8 cellular contexts compared by ENCODE assay signal in the genomic region with DNA sequence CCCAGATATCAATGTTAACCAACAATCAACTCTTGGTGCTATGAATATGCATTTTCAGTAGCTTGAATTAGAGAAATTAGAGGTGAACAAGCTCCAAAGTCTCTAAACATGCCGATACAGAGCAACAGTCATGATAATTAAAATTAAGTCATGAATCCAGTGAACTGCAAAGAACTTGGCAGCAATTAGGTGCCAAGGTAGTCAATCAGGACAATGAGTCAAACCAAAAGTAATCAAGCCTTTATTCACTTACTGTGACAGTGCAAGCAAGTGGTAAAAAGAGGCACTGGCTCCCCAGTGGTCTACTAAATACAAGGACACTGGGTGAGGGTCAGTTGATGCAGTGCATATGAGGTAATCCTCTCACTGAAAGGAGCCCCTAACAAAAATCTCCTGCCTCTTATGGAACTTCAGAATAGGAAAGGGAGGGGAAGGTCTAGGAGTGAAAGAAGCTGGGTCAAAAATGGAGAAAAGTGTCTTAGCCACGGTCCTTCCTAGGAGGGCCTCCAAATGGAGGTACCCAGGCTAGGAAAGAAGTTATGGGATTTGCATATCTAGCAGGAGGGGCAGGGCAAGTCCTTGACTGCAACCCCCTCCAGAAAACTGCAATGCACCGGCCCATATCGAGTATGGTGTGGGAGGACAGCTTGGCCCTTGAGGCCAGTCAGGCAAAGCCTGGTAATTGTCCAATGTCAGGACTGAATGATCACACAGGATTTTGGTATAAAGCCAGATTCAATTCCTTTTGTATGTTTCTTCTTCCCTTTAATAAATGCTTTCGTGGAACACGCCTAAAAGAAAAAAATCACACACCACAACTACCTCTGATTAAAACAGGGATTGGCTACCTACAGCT. TPM values are rescaled to one million over a fixed set of nuclear protein-coding genes. Genes with fewer than 3 reads are reported as not detected.
DNase-seq lines count a peak whose midpoint lies in the region; ATAC-seq and TF ChIP-seq lines count a peak whose summit lies in the region.

No MANE protein-coding gene starts in this region.

- H3K27ac ChIP-seq in OCI-LY7 (ENCODE audit: low read depth, low read length, poor library complexity, severe bottlenecking) (no peak overlapping the region), epithelial cell of prostate (peak overlapping the region; percentile 88), ovary (no peak overlapping the region)

- peak; percentile 3 for DNase-seq in EL
- no peak for DNase-seq in OCI-LY7 (ENCODE audit: low spot score)
- no peak for DNase-seq in epithelial cell of prostate (ENCODE audit: low read depth, low spot score)
- DNase-seq in ovary: no peak
- DNase-seq in NCI-H1694 (lab: John Stamatoyannopoulos, UW): no peak
- no peak for DNase-seq in stimulated activated CD4-positive, alpha-beta T cell treated with anti-CD3 and anti-CD28 coated beads, Interleukin-1b, Interleukin-23, amount 100 ng/mL, for 48 hours

- no peaks in the 10 kb centered on the region for H3K9me2 ChIP-seq in OCI-LY7 (ENCODE audit: insufficient read depth, low read length)

- peaks cover 49% of the 10 kb centered on the region for H3K36me3 ChIP-seq in OCI-LY7 (ENCODE audit: insufficient read depth, low read length)
- no peaks in the 10 kb centered on the region for H3K36me3 ChIP-seq in ovary

- CTCF ChIA-PET in OCI-LY7 (lab: Charles Lee; ENCODE audit: unreplicated experiment): no interaction called here

- ATAC-seq in GM21576 (IDR thresholded peaks at IDR 0.05; ENCODE audit: unreplicated experiment) (no peak), GM19324 (IDR thresholded peaks at IDR 0.05; ENCODE audit: low FRiP score, unreplicated experiment) (no peak)

- H3K4me2 ChIP-seq in OCI-LY7 (ENCODE audit: low read length): peak overlapping the region; percentile 99

- no peak overlapping the region for H2AFZ ChIP-seq in OCI-LY7 (ENCODE audit: low read length)

- POLR2A ChIA-PET in OCI-LY7 (lab: Charles Lee): interaction anchor here (1.0 to 4.3 kb wide), 3 partner anchors 9 to 17 kb away, joined by 4 to 39 read pairs (median 12); partner anchors contain the start of gene AQR

- peak overlapping the region; percentile 98 for H3K4me3 ChIP-seq in OCI-LY7 (ENCODE audit: low read depth, low read length, poor library complexity, severe bottlenecking)
- peak overlapping the region; percentile 55 for H3K4me3 ChIP-seq in ovary

- TF ChIP-seq EP300 in ovary (IDR thresholded peaks at IDR 0.05): no peak

- peaks cover 34% of the 10 kb centered on the region for H3K4me1 ChIP-seq in OCI-LY7 (ENCODE audit: insufficient read depth, low read length, poor library complexity, severe bottlenecking)
- H3K4me1 ChIP-seq in ovary (ENCODE audit: insufficient read depth): peaks cover 10% of the 10 kb centered on the region

- no peak for TF ChIP-seq POLR2A in ovary (IDR thresholded peaks at IDR 0.05)

- intact Hi-C loops in OCI-LY7 (cut with micrococcal nuclease; ENCODE audit: unreplicated experiment): loop anchor here (5.0 kb wide), 1 partner anchor 759 kb away; the partner anchor contains the start of gene EMC4
- intact Hi-C loops in ovary (cut with DNase I): no loop called here

- H3K79me2 ChIP-seq in OCI-LY7 (ENCODE audit: insufficient read depth, low read depth, low read length): peaks cover 52% of the 10 kb centered on the region

- H3K27me3 ChIP-seq in ovary: no peaks in the 10 kb centered on the region

- no peak for TF ChIP-seq CTCF in OCI-LY7 (conservative IDR thresholded peaks at IDR 0.05; ENCODE audit: low read length)
- TF ChIP-seq CTCF in ovary (IDR thresholded peaks at IDR 0.05): no peak

- no peaks in the 10 kb centered on the region for H3K9me3 ChIP-seq in OCI-LY7 (ENCODE audit: low read length)
- no peaks in the 10 kb centered on the region for H3K9me3 ChIP-seq in ovary

- WGBS in ovary, 3 donors: 16 to 25% (median 17%) methylated on average over 6 of the region's 6 CpGs

- peaks cover 25% of the 10 kb centered on the region for H4K20me1 ChIP-seq in OCI-LY7 (ENCODE audit: insufficient read depth, low read length)

- BruUV-seq in OCI-LY7 (replicated peaks; lab: Mats Ljungman, UMichigan): no TSS peak

RNA-seq across cellular contexts. Expression of gene ZNF770, which starts 1.5 kb away (rescaled TPM):
- total RNA-seq in OCI-LY7 (2014; rRNA removed; shearing (Covaris generic)): 12.8 and 15.5 TPM in 2 replicates
- total RNA-seq in OCI-LY7 (2022) (29.8 and 30.0 TPM in 2 replicates), ovary (10 to 100 TPM; 19.2 to 60.2 (median 35.3) TPM)
- polyA plus RNA-seq in ovary: 10 to 100 TPM; 13.5 to 21.0 TPM

RNA-seq across cellular contexts. Expression of gene AQR, which starts 17.0 kb away (rescaled TPM):
- total RNA-seq in OCI-LY7 (2014; rRNA removed; shearing (Covaris generic)): 18.5 and 20.3 TPM in 2 replicates
- total RNA-seq in OCI-LY7 (2022): 34.8 and 36.4 TPM in 2 replicates
- 10 to 100 TPM; 18.5 to 31.3 (median 27.5) TPM for total RNA-seq in ovary
- 10 to 100 TPM in 1 of 2 donors, 1 to 10 TPM in 1; 9.2 to 32.4 TPM for polyA plus RNA-seq in ovary
